Comparison of ENCODE assay signal across 21 cellular contexts in genomic region chr20:13755809-13756208, GRCh38.
"Had no signal": no experiment of that assay in that cellular context is flagged by ENCODE, and none has a peak within 500 bp of the region (broad histone marks: within the 10 kb centered on the region; RNA-seq: fewer than 3 reads in every experiment).

No MANE protein-coding gene starts in this region.

- H3K27ac Mint-ChIP-seq: activated CD4-positive, alpha-beta T cell treated with anti-CD3 and anti-CD28 coated beads, Interleukin-2, amount 10 ng/mL, durations not matched to agents 7 days and 5 days; activated naive CD4-positive, alpha-beta T cell treated with anti-CD3 and anti-CD28 coated beads for 36 hours; naive thymus-derived CD8-positive, alpha-beta T cell; stimulated activated effector memory CD8-positive, alpha-beta T cell treated with anti-CD3 and anti-CD28 coated beads, Interleukin-12 subunit alpha, Interleukin-12 subunit beta, amount 100 ng/mL, for 72 hours had no signal

- H3K4me3 ChIP-seq: gastrocnemius medialis, heart left ventricle, mucosa of descending colon, stomach had no signal

- ATAC-seq: activated CD4-positive, CD25-positive, alpha-beta regulatory T cell treated with anti-CD3 and anti-CD28 coated beads, Interleukin-2, amount 50 U/mL, for 24 hours; activated T-cell treated with anti-CD3 and anti-CD28 coated beads, Interleukin-2, amount 50 U/mL, for 4 hours; gastrocnemius medialis; heart left ventricle; mucosa of descending colon; naive thymus-derived CD8-positive, alpha-beta T cell; sciatic nerve; stimulated activated effector memory CD8-positive, alpha-beta T cell treated with anti-CD3 and anti-CD28 coated beads, Interleukin-12 subunit alpha, Interleukin-12 subunit beta, amount 100 ng/mL, for 72 hours had no signal

- H2AFZ ChIP-seq: parathyroid adenoma had no signal

- H3K9me3 Mint-ChIP-seq: activated CD4-positive, alpha-beta T cell treated with anti-CD3 and anti-CD28 coated beads, Interleukin-2, amount 10 ng/mL, durations not matched to agents 7 days and 5 days; activated naive CD4-positive, alpha-beta T cell treated with anti-CD3 and anti-CD28 coated beads for 36 hours; activated T-cell treated with anti-CD3 and anti-CD28 coated beads, Interleukin-2, amount 50 U/mL, for 4 hours; central memory CD8-positive, alpha-beta T cell; naive thymus-derived CD8-positive, alpha-beta T cell; stimulated activated effector memory CD8-positive, alpha-beta T cell treated with anti-CD3 and anti-CD28 coated beads, Interleukin-12 subunit alpha, Interleukin-12 subunit beta, amount 100 ng/mL, for 72 hours had no signal

- DNase-seq: activated CD4-positive, alpha-beta T cell treated with anti-CD3 and anti-CD28 coated beads, Interleukin-2, amount 10 ng/mL, durations not matched to agents 7 days and 5 days; activated CD8-positive, alpha-beta memory T cell treated with anti-CD3 and anti-CD28 coated beads, Interleukin-2, amount 50 U/mL, for 4 hours; activated naive CD4-positive, alpha-beta T cell treated with anti-CD3 and anti-CD28 coated beads for 36 hours; activated T-cell treated with anti-CD3 and anti-CD28 coated beads, Interleukin-2, amount 50 U/mL, for 4 hours; anterior cingulate cortex; brain microvascular endothelial cell; effector CD4-positive, alpha-beta T cell; gastrocnemius medialis; heart left ventricle; mesenchymal stem cell; mucosa of descending colon; naive thymus-derived CD8-positive, alpha-beta T cell; stimulated activated CD4-positive, alpha-beta T cell treated with anti-CD3 and anti-CD28 coated beads, Interleukin-4, amount 100 ng/mL, for 24 hours; stomach; T-helper 1 cell; T1000 had no signal

- H3K27me3 Mint-ChIP-seq: activated CD4-positive, alpha-beta T cell treated with anti-CD3 and anti-CD28 coated beads, Interleukin-2, amount 10 ng/mL, durations not matched to agents 7 days and 5 days; central memory CD8-positive, alpha-beta T cell; naive thymus-derived CD8-positive, alpha-beta T cell had no signal

- H3K9me3 ChIP-seq: gastrocnemius medialis, heart left ventricle, mucosa of descending colon, stomach had no signal

- H3K4me1 Mint-ChIP-seq: activated CD4-positive, alpha-beta T cell treated with anti-CD3 and anti-CD28 coated beads, Interleukin-2, amount 10 ng/mL, durations not matched to agents 7 days and 5 days; central memory CD8-positive, alpha-beta T cell; naive thymus-derived CD8-positive, alpha-beta T cell; stimulated activated effector memory CD8-positive, alpha-beta T cell treated with anti-CD3 and anti-CD28 coated beads, Interleukin-12 subunit alpha, Interleukin-12 subunit beta, amount 100 ng/mL, for 72 hours had no signal

- H3K79me2 ChIP-seq: parathyroid adenoma had no signal

- H3K4me1 ChIP-seq: gastrocnemius medialis, heart left ventricle, parathyroid adenoma, stomach had no signal

- H3K9ac ChIP-seq: parathyroid adenoma had no signal

- H3K27ac ChIP-seq: brain microvascular endothelial cell, gastrocnemius medialis, heart left ventricle, parathyroid adenoma, stomach had no signal

- H3K4me3 Mint-ChIP-seq: activated CD4-positive, alpha-beta T cell treated with anti-CD3 and anti-CD28 coated beads, Interleukin-2, amount 10 ng/mL, durations not matched to agents 7 days and 5 days; activated naive CD4-positive, alpha-beta T cell treated with anti-CD3 and anti-CD28 coated beads for 36 hours; activated T-cell treated with anti-CD3 and anti-CD28 coated beads, Interleukin-2, amount 50 U/mL, for 4 hours; central memory CD8-positive, alpha-beta T cell; naive thymus-derived CD8-positive, alpha-beta T cell; stimulated activated effector memory CD8-positive, alpha-beta T cell treated with anti-CD3 and anti-CD28 coated beads, Interleukin-12 subunit alpha, Interleukin-12 subunit beta, amount 100 ng/mL, for 72 hours had no signal

- H3K27me3 ChIP-seq: brain microvascular endothelial cell, gastrocnemius medialis, heart left ventricle, stomach had no signal
